ENCODE assay signal across 8 cellular contexts in the genomic region with DNA sequence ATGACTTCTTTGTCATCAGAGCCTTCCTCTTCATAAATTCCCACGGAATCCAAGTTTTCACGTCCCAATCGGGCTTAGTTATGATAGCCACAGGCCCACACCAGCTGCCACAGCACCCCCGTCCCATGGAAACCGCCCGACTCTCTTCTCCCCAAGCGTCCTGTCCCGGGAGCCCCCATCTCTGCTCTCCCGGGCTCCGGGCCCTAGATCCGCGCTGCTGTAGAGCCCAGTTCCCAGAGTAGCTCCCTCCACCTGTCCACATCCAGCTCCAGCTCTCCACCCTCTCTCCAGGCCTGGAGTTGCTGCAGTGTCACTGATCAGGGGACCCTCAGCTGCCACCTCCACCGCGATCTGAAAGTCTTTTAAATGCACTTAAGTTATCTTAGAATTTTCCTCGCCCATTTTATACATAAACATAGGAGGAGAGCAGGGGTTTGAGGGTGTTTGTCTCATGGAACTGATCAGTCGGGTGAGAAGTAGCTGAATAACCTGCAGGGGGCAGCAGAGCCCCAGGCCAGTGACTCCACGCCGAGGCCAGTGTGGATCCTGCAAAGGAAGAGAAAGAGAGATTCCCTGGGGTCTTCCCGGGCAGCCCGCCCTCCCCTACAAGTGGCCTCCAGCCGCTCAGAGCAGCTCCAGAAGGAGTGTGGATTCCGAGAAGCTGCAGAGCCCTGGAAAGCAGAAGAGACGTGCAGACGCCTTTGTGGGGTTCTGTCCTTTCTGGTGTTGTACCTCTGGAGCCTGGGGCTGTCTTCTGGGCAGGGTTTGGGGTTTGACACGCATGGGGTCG. TPM values are rescaled to one million over a fixed set of nuclear protein-coding genes. Genes with fewer than 3 reads are reported as not detected.
DNase-seq lines count a peak whose midpoint lies in the region; ATAC-seq and TF ChIP-seq lines count a peak whose summit lies in the region.

No MANE protein-coding gene starts in this region.

- ATAC-seq in WTC11 (peak; percentile 60), HG03520 (IDR thresholded peaks at IDR 0.05; ENCODE audit: unreplicated experiment) (no peak), HG02981 (IDR thresholded peaks at IDR 0.05; ENCODE audit: unreplicated experiment) (no peak)

- no peaks in the 10 kb centered on the region for H3K36me3 Mint-ChIP-seq in WTC11

- H3K27me3 Mint-ChIP-seq in WTC11 (ENCODE audit: low read depth) = peaks cover 20% of the 10 kb centered on the region

- no peak overlapping the region for H3K4me3 ChIP-seq in cardiac fibroblast (replicated peaks in 1 of 2; ENCODE audit: low read depth in 2 of 2, low read length in 2 of 2)

- peaks cover 22% of the 10 kb centered on the region for H3K4me1 Mint-ChIP-seq in WTC11

- TF ChIP-seq CTCF in GM12874 (IDR thresholded peaks at IDR 0.05; ENCODE audit: insufficient read depth, low read depth, low read length) = peak; percentile 78
- peak; percentile 87 for TF ChIP-seq CTCF in WTC11 (IDR thresholded peaks at IDR 0.05)
- TF ChIP-seq CTCF in cardiac fibroblast (IDR thresholded peaks at IDR 0.05; ENCODE audit: low read depth, low read length) = peak; percentile 85

- POLR2A ChIA-PET in WTC11 (lab: Charles Lee) = interaction anchor here (0.6 to 2.5 kb wide), 8 partner anchors 24 to 201 kb away, joined by 3 to 15 read pairs (median 3); a partner anchor contains a TSS

- peaks cover 6% of the 10 kb centered on the region; the same call in 1 of the 2 replicates for H3K9me3 Mint-ChIP-seq in WTC11

- CTCF ChIA-PET in WTC11 (lab: Charles Lee) = interaction anchor here (0.6 to 4.1 kb wide), 31 partner anchors 9 to 526 kb away, joined by 3 to 100 read pairs (median 6); a partner anchor contains a TSS

- H3K4me3 Mint-ChIP-seq in WTC11 = peak overlapping the region; percentile 82

- DNase-seq in NCI-H146 treated with DMSO at 0.1 percent for 48 hours (lab: John Stamatoyannopoulos, UW; ENCODE audit: unreplicated experiment) (peak; percentile 65), WTC11 (ENCODE audit: low spot score) (peak; percentile 91), cardiac fibroblast (ENCODE audit: low read depth in 2 of 2) (peak; percentile 79 to 84), islet precursor cell (peak; percentile 68)
- DNase-seq in stimulated activated CD4-positive, alpha-beta T cell treated with anti-CD3 and anti-CD28 coated beads, Interleukin-12 subunit alpha, Interleukin-12 subunit beta, amount 100 ng/mL, for 4 hours = peak; percentile 71

- peak overlapping the region; percentile 85 for H3K27ac Mint-ChIP-seq in WTC11

TF ChIP-seq in WTC11, 78 proteins besides CTCF, POLR2A, EP300 and RAD21 (continues in another document):
- no peak for TF ChIP-seq NFE2L1 (CRISPR knock-in tag; IDR thresholded peaks at IDR 0.05)
- TF ChIP-seq MXD4 (CRISPR knock-in tag; IDR thresholded peaks at IDR 0.05; ENCODE audit: borderline replicate concordance) = no peak
- no peak for TF ChIP-seq JAZF1 (CRISPR knock-in tag; IDR thresholded peaks at IDR 0.05)
- no peak for TF ChIP-seq ZNF138 (CRISPR knock-in tag; conservative IDR thresholded peaks at IDR 0.05)
- TF ChIP-seq, protein P1, sequence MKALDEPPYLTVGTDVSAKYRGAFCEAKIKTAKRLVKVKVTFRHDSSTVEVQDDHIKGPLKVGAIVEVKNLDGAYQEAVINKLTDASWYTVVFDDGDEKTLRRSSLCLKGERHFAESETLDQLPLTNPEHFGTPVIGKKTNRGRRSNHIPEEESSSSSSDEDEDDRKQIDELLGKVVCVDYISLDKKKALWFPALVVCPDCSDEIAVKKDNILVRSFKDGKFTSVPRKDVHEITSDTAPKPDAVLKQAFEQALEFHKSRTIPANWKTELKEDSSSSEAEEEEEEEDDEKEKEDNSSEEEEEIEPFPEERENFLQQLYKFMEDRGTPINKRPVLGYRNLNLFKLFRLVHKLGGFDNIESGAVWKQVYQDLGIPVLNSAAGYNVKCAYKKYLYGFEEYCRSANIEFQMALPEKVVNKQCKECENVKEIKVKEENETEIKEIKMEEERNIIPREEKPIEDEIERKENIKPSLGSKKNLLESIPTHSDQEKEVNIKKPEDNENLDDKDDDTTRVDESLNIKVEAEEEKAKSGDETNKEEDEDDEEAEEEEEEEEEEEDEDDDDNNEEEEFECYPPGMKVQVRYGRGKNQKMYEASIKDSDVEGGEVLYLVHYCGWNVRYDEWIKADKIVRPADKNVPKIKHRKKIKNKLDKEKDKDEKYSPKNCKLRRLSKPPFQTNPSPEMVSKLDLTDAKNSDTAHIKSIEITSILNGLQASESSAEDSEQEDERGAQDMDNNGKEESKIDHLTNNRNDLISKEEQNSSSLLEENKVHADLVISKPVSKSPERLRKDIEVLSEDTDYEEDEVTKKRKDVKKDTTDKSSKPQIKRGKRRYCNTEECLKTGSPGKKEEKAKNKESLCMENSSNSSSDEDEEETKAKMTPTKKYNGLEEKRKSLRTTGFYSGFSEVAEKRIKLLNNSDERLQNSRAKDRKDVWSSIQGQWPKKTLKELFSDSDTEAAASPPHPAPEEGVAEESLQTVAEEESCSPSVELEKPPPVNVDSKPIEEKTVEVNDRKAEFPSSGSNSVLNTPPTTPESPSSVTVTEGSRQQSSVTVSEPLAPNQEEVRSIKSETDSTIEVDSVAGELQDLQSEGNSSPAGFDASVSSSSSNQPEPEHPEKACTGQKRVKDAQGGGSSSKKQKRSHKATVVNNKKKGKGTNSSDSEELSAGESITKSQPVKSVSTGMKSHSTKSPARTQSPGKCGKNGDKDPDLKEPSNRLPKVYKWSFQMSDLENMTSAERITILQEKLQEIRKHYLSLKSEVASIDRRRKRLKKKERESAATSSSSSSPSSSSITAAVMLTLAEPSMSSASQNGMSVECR (CRISPR knock-in tag; IDR thresholded peaks at IDR 0.05; ENCODE audit: borderline replicate concordance) = no peak
- TF ChIP-seq, protein P2, sequence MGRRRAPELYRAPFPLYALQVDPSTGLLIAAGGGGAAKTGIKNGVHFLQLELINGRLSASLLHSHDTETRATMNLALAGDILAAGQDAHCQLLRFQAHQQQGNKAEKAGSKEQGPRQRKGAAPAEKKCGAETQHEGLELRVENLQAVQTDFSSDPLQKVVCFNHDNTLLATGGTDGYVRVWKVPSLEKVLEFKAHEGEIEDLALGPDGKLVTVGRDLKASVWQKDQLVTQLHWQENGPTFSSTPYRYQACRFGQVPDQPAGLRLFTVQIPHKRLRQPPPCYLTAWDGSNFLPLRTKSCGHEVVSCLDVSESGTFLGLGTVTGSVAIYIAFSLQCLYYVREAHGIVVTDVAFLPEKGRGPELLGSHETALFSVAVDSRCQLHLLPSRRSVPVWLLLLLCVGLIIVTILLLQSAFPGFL (CRISPR knock-in tag; IDR thresholded peaks at IDR 0.05; ENCODE audit: borderline replicate concordance) = no peak
- no peak for TF ChIP-seq PRRX2 (CRISPR knock-in tag; IDR thresholded peaks at IDR 0.05)
- TF ChIP-seq NFYB (CRISPR knock-in tag; conservative IDR thresholded peaks at IDR 0.05; ENCODE audit: low read depth) = no peak
- no peak for TF ChIP-seq ZNF423 (CRISPR knock-in tag; IDR thresholded peaks at IDR 0.05)
- no peak for TF ChIP-seq CBFB (CRISPR knock-in tag; IDR thresholded peaks at IDR 0.05; ENCODE audit: low read depth)
- TF ChIP-seq, protein P3, sequence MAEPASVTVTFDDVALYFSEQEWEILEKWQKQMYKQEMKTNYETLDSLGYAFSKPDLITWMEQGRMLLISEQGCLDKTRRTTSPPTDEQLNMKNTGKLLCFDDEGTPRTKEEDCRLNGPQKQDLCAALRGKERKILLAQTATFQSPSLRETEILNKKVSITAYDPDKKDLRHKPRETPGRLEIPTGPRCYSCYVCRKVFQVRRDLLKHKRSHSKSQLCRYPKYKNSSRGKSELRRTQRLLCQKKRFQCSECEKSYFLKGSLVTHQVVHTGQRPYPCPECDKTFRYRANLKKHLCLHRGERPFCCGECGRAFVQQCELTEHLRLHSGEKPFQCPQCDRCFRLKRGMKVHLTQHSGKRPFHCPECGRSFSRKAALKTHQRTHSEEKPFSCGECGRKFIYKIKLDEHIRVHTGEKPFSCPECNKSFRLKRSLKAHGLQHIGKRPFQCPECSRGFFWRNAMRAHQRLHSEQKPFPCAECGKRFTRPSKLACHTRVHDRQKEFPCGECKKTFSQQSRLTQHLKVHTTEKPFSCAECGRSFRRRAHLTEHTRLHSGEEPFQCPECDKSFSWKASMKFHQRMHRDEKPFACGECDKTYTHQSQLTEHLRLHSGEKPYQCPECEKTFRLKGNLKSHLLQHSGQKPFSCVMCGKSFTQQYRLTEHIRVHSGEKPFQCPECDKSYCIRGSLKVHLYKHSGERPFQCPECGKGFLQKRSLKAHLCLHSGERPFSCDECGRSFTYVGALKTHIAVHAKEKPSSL (CRISPR knock-in tag; conservative IDR thresholded peaks at IDR 0.05) = no peak
- TF ChIP-seq, protein P4, sequence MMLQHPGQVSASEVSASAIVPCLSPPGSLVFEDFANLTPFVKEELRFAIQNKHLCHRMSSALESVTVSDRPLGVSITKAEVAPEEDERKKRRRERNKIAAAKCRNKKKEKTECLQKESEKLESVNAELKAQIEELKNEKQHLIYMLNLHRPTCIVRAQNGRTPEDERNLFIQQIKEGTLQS (CRISPR knock-in tag; conservative IDR thresholded peaks at IDR 0.05) = no peak
- TF ChIP-seq, protein P5, sequence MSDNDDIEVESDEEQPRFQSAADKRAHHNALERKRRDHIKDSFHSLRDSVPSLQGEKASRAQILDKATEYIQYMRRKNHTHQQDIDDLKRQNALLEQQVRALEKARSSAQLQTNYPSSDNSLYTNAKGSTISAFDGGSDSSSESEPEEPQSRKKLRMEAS (CRISPR knock-in tag; IDR thresholded peaks at IDR 0.05) = no peak
- TF ChIP-seq SMAD4 (CRISPR knock-in tag; IDR thresholded peaks at IDR 0.05) = no peak
- no peak for TF ChIP-seq EMX1 (CRISPR knock-in tag; IDR thresholded peaks at IDR 0.05)
- TF ChIP-seq, protein P6, sequence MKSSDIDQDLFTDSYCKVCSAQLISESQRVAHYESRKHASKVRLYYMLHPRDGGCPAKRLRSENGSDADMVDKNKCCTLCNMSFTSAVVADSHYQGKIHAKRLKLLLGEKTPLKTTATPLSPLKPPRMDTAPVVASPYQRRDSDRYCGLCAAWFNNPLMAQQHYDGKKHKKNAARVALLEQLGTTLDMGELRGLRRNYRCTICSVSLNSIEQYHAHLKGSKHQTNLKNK (CRISPR knock-in tag; IDR thresholded peaks at IDR 0.05) = no peak
- no peak for TF ChIP-seq FOXP1 (CRISPR knock-in tag; IDR thresholded peaks at IDR 0.05; ENCODE audit: borderline replicate concordance)
- TF ChIP-seq TCF7 (CRISPR knock-in tag; IDR thresholded peaks at IDR 0.05; ENCODE audit: low read depth) = no peak
- no peak for TF ChIP-seq CREB1 (CRISPR knock-in tag; IDR thresholded peaks at IDR 0.05)

RNA-seq across cellular contexts. Expression of a gene that starts 1.1 kb away (rescaled TPM):
- 2.4 to 3.1 TPM (median 2.9 TPM) in 3 replicates for total RNA-seq in WTC11 (2021)

RNA-seq across cellular contexts. Expression of a gene that starts 38.9 kb away (rescaled TPM):
- 9.1 to 11.4 TPM (median 10.7 TPM) in 3 replicates for total RNA-seq in WTC11 (2021)
